ENCODE assay signal across 20 cellular contexts in genomic region chr20:4167261-4168004, GRCh38. TPM values are rescaled to one million over a fixed set of nuclear protein-coding genes. Genes with fewer than 3 reads are reported as not detected.
DNase-seq lines count a peak whose midpoint lies in the region; ATAC-seq, FAIRE-seq and TF ChIP-seq lines count a peak whose summit lies in the region.
"Had no signal": no experiment of that assay in that cellular context is flagged by ENCODE, and none has a peak within 500 bp of the region (broad histone marks: within the 10 kb centered on the region; RNA-seq: fewer than 3 reads in every experiment).

No MANE protein-coding gene starts in this region.

- 14 to 48% (median 42%) methylated on average over 10 of the region's 10 CpGs for WGBS in small intestine, 3 donors

- peak overlapping the region; percentile 34 for H3K27ac ChIP-seq in WERI-Rb-1
- H3K27ac ChIP-seq in small intestine (ENCODE audit: low read depth in 1 of 2, low read length in 1 of 2), result no peak overlapping the region
- no peak overlapping the region for H3K27ac ChIP-seq in gastrocnemius medialis
- H3K27ac ChIP-seq: GM23248, uterus had no signal

- H3K9me3 ChIP-seq in WERI-Rb-1 (ENCODE audit: severe bottlenecking) (no peaks in the 10 kb centered on the region), small intestine (ENCODE audit: control insufficient read depth, low read depth) (no peaks in the 10 kb centered on the region), gastrocnemius medialis (no peaks in the 10 kb centered on the region)
- H3K9me3 ChIP-seq: uterus had no signal

- H3K27me3 ChIP-seq in WERI-Rb-1 (ENCODE audit: insufficient read depth, low read depth, severe bottlenecking) (no peaks in the 10 kb centered on the region), small intestine (ENCODE audit: control insufficient read depth in 2 of 2, insufficient read depth in 2 of 2, low read length in 2 of 2) (no peaks in the 10 kb centered on the region), gastrocnemius medialis (no peaks in the 10 kb centered on the region)
- H3K27me3 ChIP-seq: uterus had no signal

- H3K9me3 Mint-ChIP-seq in activated T-cell treated with anti-CD3 and anti-CD28 coated beads, Interleukin-2, amount 50 U/mL, for 24 hours, result no peaks in the 10 kb centered on the region

- FAIRE-seq in small intestine (lab: Jason Lieb, UNC), result no peak
- FAIRE-seq: GM19239, HTR-8/SVneo, islet of Langerhans had no signal

- H3K36me3 ChIP-seq in WERI-Rb-1 (no peaks in the 10 kb centered on the region), small intestine (ENCODE audit: control insufficient read depth in 2 of 2, insufficient read depth in 2 of 2, low read length in 2 of 2) (no peaks in the 10 kb centered on the region), gastrocnemius medialis (no peaks in the 10 kb centered on the region)
- H3K36me3 ChIP-seq: uterus had no signal

- H3K27me3 Mint-ChIP-seq in activated T-cell treated with anti-CD3 and anti-CD28 coated beads, Interleukin-2, amount 50 U/mL, for 24 hours, result peaks cover 5% of the 10 kb centered on the region

- DNase-seq in NCI-H82 (lab: John Stamatoyannopoulos, UW), result peak; percentile 43
- no peak for DNase-seq in NCI-H82 treated with DMSO at 0.1 percent for 48 hours (lab: John Stamatoyannopoulos, UW; ENCODE audit: unreplicated experiment)
- DNase-seq in WERI-Rb-1, result peak; percentile 43
- peak; percentile 78 for DNase-seq in inferior parietal cortex (ENCODE audit: extremely low spot score)
- DNase-seq in small intestine, result peak; percentile 40
- no peak for DNase-seq in stimulated activated CD4-positive, alpha-beta T cell treated with anti-CD3 and anti-CD28 coated beads, Interleukin-15, amount 100 ng/mL, for 24 hours
- DNase-seq in activated T-cell treated with anti-CD3 and anti-CD28 coated beads, Interleukin-2, amount 50 U/mL, for 24 hours, result no peak
- no peak for DNase-seq in gastrocnemius medialis
- DNase-seq: ACHN; activated CD4-positive, alpha-beta T cell treated with anti-CD3 and anti-CD28 coated beads, Interleukin-2, amount 50 U/mL, for 1 hour; activated gamma-delta T cell treated with Interleukin-2 at 50 U/mL for 16 hours; DMS53; GM23248; naive thymus-derived CD4-positive, alpha-beta T cell; NCI-H146; NK-92 treated with Interleukin-12 subunit alpha and Interleukin-12 subunit beta, amount 100 ng/mL, for 24 hours; uterus had no signal

- H3K4me1 Mint-ChIP-seq in activated T-cell treated with anti-CD3 and anti-CD28 coated beads, Interleukin-2, amount 50 U/mL, for 24 hours (ENCODE audit: low read depth), result peaks cover 32% of the 10 kb centered on the region

- in situ Hi-C loops in gastrocnemius medialis (cut with MboI; ENCODE audit: low sequenced_read_pairs in 4 of 4), result no loop called here

- no peak for ATAC-seq in gastrocnemius medialis
- ATAC-seq: naive thymus-derived CD4-positive, alpha-beta T cell had no signal

- H3K4me3 Mint-ChIP-seq in activated T-cell treated with anti-CD3 and anti-CD28 coated beads, Interleukin-2, amount 50 U/mL, for 24 hours, result no peak overlapping the region
- H3K4me3 Mint-ChIP-seq: naive thymus-derived CD4-positive, alpha-beta T cell had no signal

- H3K4me1 ChIP-seq in small intestine (ENCODE audit: control insufficient read depth in 2 of 2, insufficient read depth in 1 of 2, low read depth in 1 of 2, low read length in 1 of 2) (peaks cover 0 to 14% of the 10 kb centered on the region in 2 donors), gastrocnemius medialis (peaks cover 0 to 7% of the 10 kb centered on the region in 2 donors)
- H3K4me1 ChIP-seq: uterus had no signal

- H3K4me3 ChIP-seq in WERI-Rb-1 (ENCODE audit: low read depth, low read length), result no peak overlapping the region
- H3K4me3 ChIP-seq in small intestine (ENCODE audit: low read depth in 1 of 2, low read length in 2 of 2), result no peak overlapping the region
- H3K4me3 ChIP-seq in gastrocnemius medialis, result no peak overlapping the region
- H3K4me3 ChIP-seq: GM23248, uterus had no signal

- no peak for TF ChIP-seq CTCF in WERI-Rb-1 (IDR thresholded peaks at IDR 0.05; ENCODE audit: low read depth, low read length)
- no peak for TF ChIP-seq CTCF in gastrocnemius medialis (IDR thresholded peaks at IDR 0.05 in 4 of 5, conservative IDR thresholded peaks at IDR 0.05 in 1 of 5)

- no peak overlapping the region for H3K27ac Mint-ChIP-seq in activated T-cell treated with anti-CD3 and anti-CD28 coated beads, Interleukin-2, amount 50 U/mL, for 24 hours

- H3K36me3 Mint-ChIP-seq in activated T-cell treated with anti-CD3 and anti-CD28 coated beads, Interleukin-2, amount 50 U/mL, for 24 hours (ENCODE audit: low read depth), result no peaks in the 10 kb centered on the region
- H3K36me3 Mint-ChIP-seq: naive thymus-derived CD4-positive, alpha-beta T cell had no signal

- intact Hi-C loops in gastrocnemius medialis (cut with DNase I; ENCODE audit: low total_unique reads), result no loop called here

- TF ChIP-seq POLR2A in gastrocnemius medialis (IDR thresholded peaks at IDR 0.05), result no peak

RNA-seq across cellular contexts. Expression of gene SMOX, which starts 18.8 kb away (rescaled TPM):
- polyA plus RNA-seq in small intestine, result 100 to 1,000 TPM in 1 of 3 donors, 10 to 100 TPM in 2; 16.3 to 115 (median 65.1) TPM
- total RNA-seq in gastrocnemius medialis, result 1 to 10 TPM in 3 of 4 donors, under 1 TPM in 1; 0.63 to 4.1 (median 2.2) TPM
- polyA plus RNA-seq: naive thymus-derived CD4-positive, alpha-beta T cell had no signal

Comparison
In these comparisons a context has a peak if more than half of its experiments do, and no peak if none do; other contexts are left out.
1. DNase-seq: peak in NCI-H82 (single experiment), WERI-Rb-1 (single experiment), inferior parietal cortex (single experiment) and small intestine (single experiment); none in NCI-H82 treated with DMSO at 0.1 percent for 48 hours (single experiment), stimulated activated CD4-positive, alpha-beta T cell treated with anti-CD3 and anti-CD28 coated beads, Interleukin-15, amount 100 ng/mL, for 24 hours (single experiment), activated T-cell treated with anti-CD3 and anti-CD28 coated beads, Interleukin-2, amount 50 U/mL, for 24 hours (single experiment) and gastrocnemius medialis (0 of 2).